Comparison of ENCODE assay signal across 24 cellular contexts in the genomic region with DNA sequence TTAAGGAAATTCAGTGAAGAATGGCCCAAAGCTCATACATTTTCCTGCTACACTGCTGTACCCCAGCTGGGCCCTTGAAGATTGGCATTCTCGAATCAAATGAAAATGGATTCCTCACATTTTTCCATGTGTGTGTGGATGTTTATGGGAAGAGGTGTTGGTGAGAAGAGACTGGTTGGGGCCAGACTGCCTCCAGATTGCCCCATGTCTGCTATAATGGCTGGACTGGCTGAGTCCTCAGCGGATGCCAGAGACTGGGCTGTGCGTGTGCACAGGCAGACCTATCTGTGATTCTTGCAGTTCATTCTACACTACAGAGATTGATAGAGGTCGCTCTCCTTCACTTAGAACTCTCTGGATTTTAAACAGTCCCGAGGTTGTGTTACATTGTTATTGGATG.
"Had no signal": no experiment of that assay in that cellular context is flagged by ENCODE, and none has a peak within 500 bp of the region (broad histone marks: within the 10 kb centered on the region; RNA-seq: fewer than 3 reads in every experiment).

No MANE protein-coding gene starts in this region.

- H3K36me3 ChIP-seq: adrenal gland, ascending aorta, brain microvascular endothelial cell, heart left ventricle, right lobe of liver had no signal

- H3K9me3 ChIP-seq: ascending aorta, heart left ventricle, mucosa of descending colon, right lobe of liver had no signal

- ATAC-seq: esophagus mucosa; foreskin keratinocyte; heart left ventricle; mucosa of descending colon; natural killer cell treated with Interleukin-12 subunit alpha and Interleukin-12 subunit beta and Interleukin-15 and Interleukin-18, amount 100 ng/mL, for 72 hours; right lobe of liver; stimulated activated memory B cell treated with anti-CD40 and anti-IgM and Interleukin-4, amounts not matched to agents 10 μg/mL and 1 μg/mL and 100 μg/mL, for 72 hours; stimulated activated naive CD8-positive, alpha-beta T cell treated with anti-CD3 and anti-CD28 coated beads, Interleukin-15, amount 100 ng/mL, for 72 hours had no signal

- H3K4me3 ChIP-seq: adrenal gland, ascending aorta, heart left ventricle, mucosa of descending colon, right lobe of liver had no signal

- H3K27me3 ChIP-seq: adrenal gland, ascending aorta, brain microvascular endothelial cell, right lobe of liver had no signal

- H3K27ac ChIP-seq: adrenal gland, ascending aorta, brain microvascular endothelial cell, foreskin keratinocyte, heart left ventricle, right lobe of liver, VCaP had no signal

- H3K4me1 ChIP-seq: adrenal gland, ascending aorta, foreskin keratinocyte, heart left ventricle, right lobe of liver had no signal

- DNase-seq: activated CD4-positive, alpha-beta T cell treated with anti-CD3 and anti-CD28 coated beads for 4 hours; activated CD4-positive, alpha-beta T cell treated with anti-CD3 and anti-CD28 coated beads, Interleukin-2, amount 50 U/mL, for 4 hours; activated effector memory CD4-positive, alpha-beta T cell treated with anti-CD3 and anti-CD28 coated beads, Interleukin-2, amount 50 U/mL, for 16 hours; activated naive CD4-positive, alpha-beta T cell treated with anti-CD3 and anti-CD28 coated beads for 36 hours; activated naive CD8-positive, alpha-beta T cell treated with anti-CD3 and anti-CD28 coated beads for 36 hours; brain microvascular endothelial cell; endodermal cell; foreskin keratinocyte; heart left ventricle; hypothalamus; immature natural killer cell; mucosa of descending colon; right lobe of liver; stimulated activated CD4-positive, alpha-beta T cell treated with anti-CD3 and anti-CD28 coated beads, Interleukin-4, amount 100 ng/mL, for 4 hours; stimulated activated CD8-positive, alpha-beta memory T cell treated with anti-CD3 and anti-CD28 coated beads, Interleukin-4, amount 100 ng/mL, for 48 hours; stimulated activated naive CD8-positive, alpha-beta T cell treated with anti-CD3 and anti-CD28 coated beads, Interleukin-15, amount 100 ng/mL, for 72 hours; substantia nigra; T-helper 9 cell had no signal
